In genomic region chr11:18731949-18732821, GRCh38 we compare ENCODE assay signal across 1 cellular context.
TF ChIP-seq lines count a peak whose summit lies in the region.

No MANE protein-coding gene starts in this region.

TF ChIP-seq in HCT116, 20 proteins besides CTCF, POLR2A, EP300 and RAD21 (continued from another document):
- TF ChIP-seq TCF7L2 (IDR thresholded peaks at IDR 0.05; ENCODE audit: borderline replicate concordance, extremely low read depth, insufficient read depth, insufficient read length) (no peak), JUND (IDR thresholded peaks at IDR 0.05) (no peak), EZH2phosphoT487 (IDR thresholded peaks at IDR 0.05; ENCODE audit: borderline replicate concordance) (no peak), REST (IDR thresholded peaks at IDR 0.05; ENCODE audit: low read depth) (no peak), YY1 (IDR thresholded peaks at IDR 0.05; ENCODE audit: extremely low read depth, insufficient replicate concordance, low read depth, low read length) (no peak), EGR1 (IDR thresholded peaks at IDR 0.05; ENCODE audit: low read depth) (no peak), SP1 (IDR thresholded peaks at IDR 0.05; ENCODE audit: low read depth) (no peak)
TF ChIP-seq in HCT116: peak in this region for 0.
